ENCODE assay signal across 9 cellular contexts in the genomic region with DNA sequence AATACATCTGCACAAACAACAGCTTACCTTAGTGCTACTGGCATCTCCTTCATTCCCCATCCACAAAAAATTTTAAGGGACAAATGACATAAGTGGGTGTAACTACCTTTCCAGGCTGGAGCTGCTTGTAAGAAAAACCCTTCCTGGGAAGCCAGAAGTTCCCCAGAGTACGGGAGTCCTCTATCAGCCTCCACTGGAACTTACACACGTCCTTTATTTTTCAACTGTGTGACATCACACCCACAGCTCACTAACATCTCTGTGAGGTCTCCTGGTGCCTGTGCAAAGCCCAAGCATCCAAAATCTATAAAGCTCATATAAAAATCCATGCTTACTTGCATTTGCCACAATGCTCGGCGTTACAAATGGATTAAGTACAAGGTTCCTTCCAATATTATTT. TPM values are rescaled to one million over a fixed set of nuclear protein-coding genes. Genes with fewer than 3 reads are reported as not detected.
DNase-seq lines count a peak whose midpoint lies in the region; ATAC-seq, FAIRE-seq and TF ChIP-seq lines count a peak whose summit lies in the region.
"Had no signal": no experiment of that assay in that cellular context is flagged by ENCODE, and none has a peak within 500 bp of the region (broad histone marks: within the 10 kb centered on the region; RNA-seq: fewer than 3 reads in every experiment).

No MANE protein-coding gene starts in this region.

- no peaks in the 10 kb centered on the region for H3K9me3 Mint-ChIP-seq in activated naive CD8-positive, alpha-beta T cell treated with anti-CD3 and anti-CD28 coated beads for 36 hours

- H3K9me3 ChIP-seq in heart right ventricle (no peaks in the 10 kb centered on the region), right atrium auricular region (no peaks in the 10 kb centered on the region), left lung (no peaks in the 10 kb centered on the region), aorta (ENCODE audit: control insufficient read depth, low read length) (no peaks in the 10 kb centered on the region), kidney (ENCODE audit: control insufficient read depth in 1 of 2, low read length in 2 of 2) (no peaks in the 10 kb centered on the region)

- H3K4me1 Mint-ChIP-seq in activated naive CD8-positive, alpha-beta T cell treated with anti-CD3 and anti-CD28 coated beads for 36 hours: peaks cover 54% of the 10 kb centered on the region

- H3K27me3 Mint-ChIP-seq in activated naive CD8-positive, alpha-beta T cell treated with anti-CD3 and anti-CD28 coated beads for 36 hours: peaks cover 4% of the 10 kb centered on the region

- TF ChIP-seq CTCF in heart right ventricle (IDR thresholded peaks at IDR 0.05): no peak
- TF ChIP-seq CTCF in right atrium auricular region (IDR thresholded peaks at IDR 0.05): no peak
- no peak for TF ChIP-seq CTCF in left lung (IDR thresholded peaks at IDR 0.05)
- TF ChIP-seq CTCF in kidney (IDR thresholded peaks at IDR 0.05; ENCODE audit: borderline replicate concordance, extremely low read depth, insufficient read depth): no peak

- H3K27ac Mint-ChIP-seq in activated naive CD8-positive, alpha-beta T cell treated with anti-CD3 and anti-CD28 coated beads for 36 hours: peak overlapping the region; percentile 82

- intact Hi-C loops in heart right ventricle (cut with DNase I): no loop called here
- intact Hi-C loops in left lung (cut with DNase I): no loop called here
- intact Hi-C loops in aorta (cut with DNase I): no loop called here
- intact Hi-C loops in kidney (cut with DNase I): no loop called here

- no peak for FAIRE-seq in kidney (lab: Jason Lieb, UNC)

- H3K27me3 ChIP-seq in heart right ventricle: no peaks in the 10 kb centered on the region
- no peaks in the 10 kb centered on the region for H3K27me3 ChIP-seq in right atrium auricular region
- no peaks in the 10 kb centered on the region for H3K27me3 ChIP-seq in left lung
- H3K27me3 ChIP-seq in aorta (ENCODE audit: control insufficient read depth in 1 of 2, insufficient read depth in 2 of 2, low read length in 1 of 2): no peaks in the 10 kb centered on the region

- WGBS in heart right ventricle, 2 donors: 41 to 52% methylated on average over 4 of the region's 4 CpGs
- WGBS in aorta, 2 donors: 2 to 4% methylated on average over 4 of the region's 4 CpGs

- H3K9ac ChIP-seq in kidney (ENCODE audit: low read length in 2 of 2): no peak overlapping the region

- peaks cover 8 to 92% (median 67%) of the 10 kb centered on the region in 9 donors for H3K4me1 ChIP-seq in heart right ventricle
- H3K4me1 ChIP-seq in right atrium auricular region: peaks cover 0 to 49% of the 10 kb centered on the region in 2 donors
- H3K4me1 ChIP-seq in left lung: peaks cover 16 to 60% of the 10 kb centered on the region in 2 donors
- H3K4me1 ChIP-seq in aorta (ENCODE audit: control insufficient read depth in 1 of 2, insufficient read depth in 2 of 2, low read length in 2 of 2): peaks cover 10 to 25% of the 10 kb centered on the region in 2 donors
- H3K4me1 ChIP-seq in kidney (ENCODE audit: control insufficient read depth in 1 of 2, insufficient read depth in 1 of 2, low read depth in 1 of 2, low read length in 2 of 2): peaks cover 7 to 14% of the 10 kb centered on the region in 2 donors

- H3K36me3 ChIP-seq in heart right ventricle: no peaks in the 10 kb centered on the region
- no peaks in the 10 kb centered on the region for H3K36me3 ChIP-seq in right atrium auricular region
- no peaks in the 10 kb centered on the region for H3K36me3 ChIP-seq in left lung
- H3K36me3 ChIP-seq in aorta (ENCODE audit: control insufficient read depth in 1 of 2, insufficient read depth in 2 of 2, low read length in 1 of 2): no peaks in the 10 kb centered on the region
- no peaks in the 10 kb centered on the region for H3K36me3 ChIP-seq in kidney (ENCODE audit: control insufficient read depth in 1 of 2, insufficient read depth in 2 of 2, low read length in 2 of 2)

- H3K27ac ChIP-seq in heart right ventricle: peak overlapping the region in 3 of 10 donors; percentile 2 to 37 (median 21)
- peak overlapping the region in 1 of 2 donors; percentile 12 for H3K27ac ChIP-seq in right atrium auricular region
- H3K27ac ChIP-seq in left lung: peak overlapping the region; percentile 34 to 69
- peak overlapping the region; percentile 64 for H3K27ac ChIP-seq in aorta (ENCODE audit: low read depth in 1 of 2, low read length in 2 of 2)
- no peak overlapping the region for H3K27ac ChIP-seq in kidney (ENCODE audit: low read depth in 2 of 2, low read length in 2 of 2)

- peak overlapping the region in 1 of 10 donors; percentile 3 for H3K4me3 ChIP-seq in heart right ventricle
- H3K4me3 ChIP-seq in right atrium auricular region: no peak overlapping the region
- no peak overlapping the region for H3K4me3 ChIP-seq in left lung
- peak overlapping the region in 1 of 2 donors; percentile 6 for H3K4me3 ChIP-seq in aorta (ENCODE audit: low read length in 2 of 2)
- H3K4me3 ChIP-seq in kidney (ENCODE audit: low read length in 2 of 2): no peak overlapping the region

- DNase-seq in heart right ventricle (no peak), right atrium auricular region (ENCODE audit: low spot score) (no peak), left lung (no peak), aorta (no peak), NCI-H510A (lab: John Stamatoyannopoulos, UW) (no peak), kidney (no peak)
- no peak for DNase-seq in activated naive CD8-positive, alpha-beta T cell treated with anti-CD3 and anti-CD28 coated beads for 36 hours
- DNase-seq: effector CD4-positive, alpha-beta T cell had no signal

- H3K4me3 Mint-ChIP-seq in activated naive CD8-positive, alpha-beta T cell treated with anti-CD3 and anti-CD28 coated beads for 36 hours: peak overlapping the region; percentile 39

- peaks cover 9% of the 10 kb centered on the region for H3K36me3 Mint-ChIP-seq in activated naive CD8-positive, alpha-beta T cell treated with anti-CD3 and anti-CD28 coated beads for 36 hours

- peak in 5 of 8 donors; percentile 40 to 60 (median 51) for ATAC-seq in heart right ventricle
- no peak for ATAC-seq in left lung
- ATAC-seq in aorta (ENCODE audit: low FRiP score): no peak
- no peak for ATAC-seq in GM21360 (IDR thresholded peaks at IDR 0.05; ENCODE audit: unreplicated experiment)

RNA-seq across cellular contexts. Expression of gene LRIG1, which starts 27.6 kb away (rescaled TPM):
- total RNA-seq in heart right ventricle (100 to 1,000 TPM in 3 of 10 donors, 10 to 100 TPM in 7; 71.9 to 109 (median 95.2) TPM), right atrium auricular region (100 to 1,000 TPM; 147 to 179 TPM), left lung (10 to 100 TPM; 34.9 to 36.4 TPM), aorta (100 to 1,000 TPM in 1 of 2 donors, 10 to 100 TPM in 1; 75.7 to 115 TPM), kidney (20.6 TPM)
- polyA plus RNA-seq in heart right ventricle (10 to 100 TPM; 23.8 to 33.8 TPM), aorta (10 to 100 TPM; 15.0 to 62.1 TPM), kidney (ENCODE audit: insufficient read depth, low read depth, low replicate concordance) (8.2 TPM)
- 1 to 10 TPM; 8.2 to 8.5 TPM for total RNA-seq in activated naive CD8-positive, alpha-beta T cell treated with anti-CD3 and anti-CD28 coated beads for 36 hours

Comparison
In these comparisons a context has a peak if more than half of its experiments do, and no peak if none do; other contexts are left out.
1. ATAC-seq: peak in heart right ventricle (5 of 8); none in left lung (single experiment), aorta (single experiment) and GM21360 (single experiment).
2. H3K27ac ChIP-seq: peak in left lung (2 of 2) and aorta (2 of 2); none in kidney (0 of 2).